In genomic region chr15:74788716-74789151, GRCh38 we compare ENCODE assay signal across 9 cellular contexts. TPM values are rescaled to one million over a fixed set of nuclear protein-coding genes. Genes with fewer than 3 reads are reported as not detected.
DNase-seq lines count a peak whose midpoint lies in the region; ATAC-seq, FAIRE-seq and TF ChIP-seq lines count a peak whose summit lies in the region.
"Had no signal": no experiment of that assay in that cellular context is flagged by ENCODE, and none has a peak within 500 bp of the region (broad histone marks: within the 10 kb centered on the region; RNA-seq: fewer than 3 reads in every experiment).

No MANE protein-coding gene starts in this region.

- DNase-seq in GM12892 (ENCODE audit: insufficient read length): peak; percentile 66
- peak; percentile 55 to 59 (median 56) for DNase-seq in effector memory CD4-positive, alpha-beta T cell
- no peak for DNase-seq in HK-2 (ENCODE audit: unreplicated experiment)
- DNase-seq in GM03348 (ENCODE audit: low spot score): no peak
- DNase-seq in DMS153 treated with DMSO at 0.1 percent for 48 hours (lab: John Stamatoyannopoulos, UW; ENCODE audit: unreplicated experiment): no peak

- WGBS in thymus: 7% methylated on average over 8 of the region's 8 CpGs

- ATAC-seq in GM21737 (IDR thresholded peaks at IDR 0.05; ENCODE audit: unreplicated experiment): peak; percentile 30
- ATAC-seq: K562 had no signal

- TF ChIP-seq POLR2A in GM12892 (IDR thresholded peaks at IDR 0.05; ENCODE audit: low read depth, low read length) (peak; percentile 92), Raji (IDR thresholded peaks at IDR 0.05; ENCODE audit: insufficient read depth, low read depth, low read length) (peak; percentile 74)

- H3K4me3 ChIP-seq in effector memory CD4-positive, alpha-beta T cell (ENCODE audit: insufficient read depth, low read depth, low read length, poor library complexity, severe bottlenecking): peak overlapping the region; percentile 99
- peak overlapping the region; percentile 51 for H3K4me3 ChIP-seq in thymus (ENCODE audit: low read length)
- H3K4me3 ChIP-seq: K562 had no signal

- no peaks in the 10 kb centered on the region for H3K36me3 ChIP-seq in effector memory CD4-positive, alpha-beta T cell (ENCODE audit: control insufficient read depth, insufficient read depth, low read length)
- peaks cover 7% of the 10 kb centered on the region for H3K36me3 ChIP-seq in thymus (ENCODE audit: control insufficient read depth, insufficient read depth)

- no peaks in the 10 kb centered on the region for H3K27me3 ChIP-seq in effector memory CD4-positive, alpha-beta T cell (replicated peaks; ENCODE audit: control insufficient read depth, insufficient read depth, low read length, poor library complexity, severe bottlenecking)
- H3K27me3 ChIP-seq in thymus (ENCODE audit: control insufficient read depth, insufficient read depth): no peaks in the 10 kb centered on the region

- peak; percentile 97 for FAIRE-seq in GM12892 (lab: Jason Lieb, UNC)
- FAIRE-seq: K562 had no signal

- H3K27ac ChIP-seq in effector memory CD4-positive, alpha-beta T cell (ENCODE audit: insufficient read depth, low read length, poor library complexity, severe bottlenecking): peak overlapping the region; percentile 90
- H3K27ac ChIP-seq in thymus (ENCODE audit: low read depth): peak overlapping the region; percentile 98

- H3K4me1 ChIP-seq in effector memory CD4-positive, alpha-beta T cell (ENCODE audit: control insufficient read depth, insufficient read depth, low read length, poor library complexity, severe bottlenecking): peaks cover 97% of the 10 kb centered on the region
- H3K4me1 ChIP-seq in thymus (ENCODE audit: control insufficient read depth, insufficient read depth, low read length): peaks cover 74% of the 10 kb centered on the region

- H3K9me3 ChIP-seq in effector memory CD4-positive, alpha-beta T cell (ENCODE audit: control insufficient read depth, low read length): no peaks in the 10 kb centered on the region
- no peaks in the 10 kb centered on the region for H3K9me3 ChIP-seq in thymus (ENCODE audit: control insufficient read depth)

RNA-seq across cellular contexts. Expression of gene CSK, which starts 6.9 kb away (rescaled TPM):
- polyA plus RNA-seq in GM12892 (2012; ENCODE audit: missing spikeins): 114 TPM
- polyA plus RNA-seq in thymus: 94.4 TPM

RNA-seq across cellular contexts. Expression of gene LMAN1L, which starts 23.9 kb away (rescaled TPM):
- polyA plus RNA-seq in GM12892 (2012; ENCODE audit: missing spikeins): 0.45 TPM
- polyA plus RNA-seq in thymus: 0.41 TPM
- polyA plus RNA-seq: K562 had no signal

RNA-seq across cellular contexts. Expression of gene CPLX3, which starts 37.7 kb away (rescaled TPM):
- not detected for polyA plus RNA-seq in GM12892 (2012; ENCODE audit: missing spikeins)
- 1.1 TPM for polyA plus RNA-seq in thymus
- polyA plus RNA-seq: K562 had no signal

RNA-seq across cellular contexts. Expression of gene CYP1A2, which starts 40.1 kb away (rescaled TPM):
- polyA plus RNA-seq in GM12892 (2012; ENCODE audit: missing spikeins): 0.15 TPM
- 0.05 TPM for polyA plus RNA-seq in thymus
- polyA plus RNA-seq: K562 had no signal

RNA-seq across cellular contexts. Expression of gene ULK3, which starts 54.2 kb away (rescaled TPM):
- polyA plus RNA-seq in GM12892 (2012; ENCODE audit: missing spikeins): 25.0 TPM
- polyA plus RNA-seq in thymus: 59.4 TPM

Comparison
In these comparisons a context has a peak if more than half of its experiments do, and no peak if none do; other contexts are left out.
1. DNase-seq: peak in GM12892 (single experiment) and effector memory CD4-positive, alpha-beta T cell (3 of 3); none in HK-2 (single experiment), GM03348 (single experiment) and DMS153 treated with DMSO at 0.1 percent for 48 hours (single experiment).